15 cellular contexts compared by ENCODE assay signal in the genomic region with DNA sequence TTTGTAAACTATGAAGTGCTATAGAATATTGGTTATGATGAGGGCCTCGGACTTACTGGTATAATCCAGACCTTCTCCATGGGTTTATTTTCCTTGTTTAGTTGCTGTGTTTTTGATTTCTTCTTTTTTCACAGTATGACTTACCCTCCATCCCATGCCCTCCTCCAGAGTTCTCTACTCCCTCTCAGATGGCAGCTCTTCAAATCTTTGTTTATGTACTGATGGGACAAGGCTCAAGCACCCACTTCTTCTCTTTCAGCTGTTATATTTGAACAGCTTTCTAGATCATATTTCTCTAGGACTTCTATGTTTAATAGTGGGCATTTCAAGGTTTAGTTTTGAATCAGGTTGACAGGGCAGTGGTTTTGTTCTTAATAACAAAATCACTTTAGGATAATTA. TPM values are rescaled to one million over a fixed set of nuclear protein-coding genes. Genes with fewer than 3 reads are reported as not detected.
DNase-seq lines count a peak whose midpoint lies in the region; ATAC-seq lines count a peak whose summit lies in the region.
"Had no signal": no experiment of that assay in that cellular context is flagged by ENCODE, and none has a peak within 500 bp of the region (broad histone marks: within the 10 kb centered on the region; RNA-seq: fewer than 3 reads in every experiment).

No MANE protein-coding gene starts in this region.

- H3K36me3 Mint-ChIP-seq in stimulated activated effector memory CD8-positive, alpha-beta T cell treated with anti-CD3 and anti-CD28 coated beads, Interleukin-12 subunit alpha, Interleukin-12 subunit beta, amount 100 ng/mL, for 72 hours, result peaks cover 91% of the 10 kb centered on the region

- DNase-seq in NCI-H345 (lab: John Stamatoyannopoulos, UW) (peak; percentile 7), NCI-H345 treated with DMSO at 0.1 percent for 48 hours (lab: John Stamatoyannopoulos, UW; ENCODE audit: unreplicated experiment) (no peak), NCI-H187 treated with DMSO at 0.1 percent for 48 hours (lab: John Stamatoyannopoulos, UW) (peak; percentile 85), NCI-H510A treated with DMSO at 0.1 percent for 48 hours (lab: John Stamatoyannopoulos, UW) (peak; percentile 79), NCI-H526 (lab: John Stamatoyannopoulos, UW) (no peak), SK-N-DZ (ENCODE audit: low spot score) (no peak)
- no peak for DNase-seq in stimulated activated effector memory CD8-positive, alpha-beta T cell treated with anti-CD3 and anti-CD28 coated beads, Interleukin-12 subunit alpha, Interleukin-12 subunit beta, amount 100 ng/mL, for 72 hours (ENCODE audit: low spot score in 2 of 2)
- DNase-seq: CD4-positive, alpha-beta memory T cell; HFFc6; KG1; NCI-H146; NCI-H2171 treated with DMSO at 0.1 percent for 48 hours; PC-9 had no signal

- H3K9me3 Mint-ChIP-seq in stimulated activated effector memory CD8-positive, alpha-beta T cell treated with anti-CD3 and anti-CD28 coated beads, Interleukin-12 subunit alpha, Interleukin-12 subunit beta, amount 100 ng/mL, for 72 hours, result no peaks in the 10 kb centered on the region
- H3K9me3 Mint-ChIP-seq: CD4-positive, alpha-beta memory T cell; HFFc6; T-helper 1 cell treated with Interleukin-12 subunit alpha and Interleukin-12 subunit beta and Interleukin-4 antibody, amounts not matched to agents 30 μg/mL and 1 μg/mL, for 36 hours had no signal

- H3K27ac Mint-ChIP-seq in stimulated activated effector memory CD8-positive, alpha-beta T cell treated with anti-CD3 and anti-CD28 coated beads, Interleukin-12 subunit alpha, Interleukin-12 subunit beta, amount 100 ng/mL, for 72 hours, result peak overlapping the region; percentile 11
- H3K27ac Mint-ChIP-seq: HFFc6; T-helper 1 cell treated with Interleukin-12 subunit alpha and Interleukin-12 subunit beta and Interleukin-4 antibody, amounts not matched to agents 30 μg/mL and 1 μg/mL, for 36 hours had no signal

- H3K4me3 Mint-ChIP-seq in stimulated activated effector memory CD8-positive, alpha-beta T cell treated with anti-CD3 and anti-CD28 coated beads, Interleukin-12 subunit alpha, Interleukin-12 subunit beta, amount 100 ng/mL, for 72 hours, result no peak overlapping the region
- H3K4me3 Mint-ChIP-seq: CD4-positive, alpha-beta memory T cell; HFFc6; T-helper 1 cell treated with Interleukin-12 subunit alpha and Interleukin-12 subunit beta and Interleukin-4 antibody, amounts not matched to agents 30 μg/mL and 1 μg/mL, for 36 hours had no signal

- no peaks in the 10 kb centered on the region for H3K4me1 Mint-ChIP-seq in stimulated activated effector memory CD8-positive, alpha-beta T cell treated with anti-CD3 and anti-CD28 coated beads, Interleukin-12 subunit alpha, Interleukin-12 subunit beta, amount 100 ng/mL, for 72 hours

- no peak for ATAC-seq in stimulated activated effector memory CD8-positive, alpha-beta T cell treated with anti-CD3 and anti-CD28 coated beads, Interleukin-12 subunit alpha, Interleukin-12 subunit beta, amount 100 ng/mL, for 72 hours
- no peak for ATAC-seq in HG02678 (IDR thresholded peaks at IDR 0.05; ENCODE audit: unreplicated experiment)

RNA-seq across cellular contexts. Expression of a gene that starts 43.9 kb away (rescaled TPM):
- polyA plus RNA-seq in SK-N-DZ (2014; cell fraction: cytosol; rRNA removed), result 5.6 and 6.4 TPM in 2 replicates
- polyA plus RNA-seq in SK-N-DZ (2014; cell fraction: nucleus; rRNA removed), result 14.9 and 24.1 TPM in 2 replicates

Comparison
In these comparisons a context has a peak if more than half of its experiments do, and no peak if none do; other contexts are left out.
1. DNase-seq: peak in NCI-H345 (single experiment), NCI-H187 treated with DMSO at 0.1 percent for 48 hours (single experiment) and NCI-H510A treated with DMSO at 0.1 percent for 48 hours (single experiment); none in NCI-H345 treated with DMSO at 0.1 percent for 48 hours (single experiment), stimulated activated effector memory CD8-positive, alpha-beta T cell treated with anti-CD3 and anti-CD28 coated beads, Interleukin-12 subunit alpha, Interleukin-12 subunit beta, amount 100 ng/mL, for 72 hours (0 of 2), NCI-H526 (0 of 2) and SK-N-DZ (single experiment).